Comparison of ENCODE assay signal across 8 cellular contexts in genomic region chr5:171162602-171163001, GRCh38.
DNase-seq lines count a peak whose midpoint lies in the region; ATAC-seq lines count a peak whose summit lies in the region.

No MANE protein-coding gene starts in this region.

- ATAC-seq in HG02885 (IDR thresholded peaks at IDR 0.05; ENCODE audit: poor library complexity, unreplicated experiment) (peak; percentile 65), left lobe of liver (peak; percentile 55)

- peak; percentile 6 for DNase-seq in NCI-H2196 treated with DMSO at 0.1 percent for 48 hours (lab: John Stamatoyannopoulos, UW; ENCODE audit: unreplicated experiment)
- DNase-seq in NCI-H2196 (lab: John Stamatoyannopoulos, UW; ENCODE audit: unreplicated experiment), result no peak
- peak; percentile 21 for DNase-seq in SK-N-DZ (ENCODE audit: low spot score)
- DNase-seq in left lobe of liver (ENCODE audit: low spot score), result no peak
- DNase-seq in NCI-H2107 treated with DMSO at 0.1 percent for 48 hours (lab: John Stamatoyannopoulos, UW; ENCODE audit: unreplicated experiment), result no peak
- DNase-seq in stimulated activated CD4-positive, alpha-beta T cell treated with anti-CD3 and anti-CD28 coated beads, Interleukin-1b, Interleukin-23, amount 100 ng/mL, for 48 hours, result no peak
- DNase-seq in NK-92 treated with Interleukin-12 subunit alpha and Interleukin-12 subunit beta, amount 100 ng/mL, for 24 hours (lab: John Stamatoyannopoulos, UW), result no peak

Comparison
In these comparisons a context has a peak if more than half of its experiments do, and no peak if none do; other contexts are left out.
1. DNase-seq: peak in NCI-H2196 treated with DMSO at 0.1 percent for 48 hours (single experiment) and SK-N-DZ (single experiment); none in NCI-H2196 (single experiment), left lobe of liver (single experiment), NCI-H2107 treated with DMSO at 0.1 percent for 48 hours (single experiment), stimulated activated CD4-positive, alpha-beta T cell treated with anti-CD3 and anti-CD28 coated beads, Interleukin-1b, Interleukin-23, amount 100 ng/mL, for 48 hours (single experiment) and NK-92 treated with Interleukin-12 subunit alpha and Interleukin-12 subunit beta, amount 100 ng/mL, for 24 hours (single experiment).